Comparison of ENCODE assay signal across 8 cellular contexts in genomic region chr20:23622839-23623343, GRCh38. TPM values are rescaled to one million over a fixed set of nuclear protein-coding genes. Genes with fewer than 3 reads are reported as not detected.
DNase-seq lines count a peak whose midpoint lies in the region; ATAC-seq, FAIRE-seq and TF ChIP-seq lines count a peak whose summit lies in the region.
"Had no signal": no experiment of that assay in that cellular context is flagged by ENCODE, and none has a peak within 500 bp of the region (broad histone marks: within the 10 kb centered on the region; RNA-seq: fewer than 3 reads in every experiment).

No MANE protein-coding gene starts in this region.

- no peaks in the 10 kb centered on the region for H3K27me3 ChIP-seq in HUES48 (ENCODE audit: control insufficient read depth, insufficient read depth, low read length)

- H3K27ac Mint-ChIP-seq in MCF 10A (ENCODE audit: low read depth, unreplicated experiment), result peak overlapping the region; percentile 92
- H3K27ac Mint-ChIP-seq: activated B cell treated with CpG ODN at 0.5 μM for 24 hours had no signal

- H3K9ac ChIP-seq in HUES48 (ENCODE audit: low read depth, low read length), result no peak overlapping the region

- no peaks in the 10 kb centered on the region; the same call in 1 of the 2 replicates for H3K4me1 ChIP-seq in HUES48 (ENCODE audit: control insufficient read depth, insufficient read depth, low read length)

- peaks cover 6% of the 10 kb centered on the region for H3K36me3 Mint-ChIP-seq in MCF 10A (ENCODE audit: insufficient read depth, unreplicated experiment)

- H3K27me3 Mint-ChIP-seq in MCF 10A (ENCODE audit: insufficient read depth, unreplicated experiment), result no peaks in the 10 kb centered on the region

- DNase-seq in MCF 10A (ENCODE audit: unreplicated experiment), result peak; percentile 94
- DNase-seq in left lobe of liver (ENCODE audit: low spot score), result no peak
- peak; percentile 91 for DNase-seq in urothelium cell line (ENCODE audit: low spot score)
- no peak for DNase-seq in hippocampal formation (lab: John Stamatoyannopoulos, UW)
- no peak for DNase-seq in HuH-7 (ENCODE audit: low spot score)
- DNase-seq: activated B cell treated with CpG ODN at 0.5 μM for 24 hours had no signal

- POLR2A ChIA-PET in MCF 10A (lab: Yijun Ruan, JAX), result interaction anchor here (0.6 to 4.5 kb wide), 23 partner anchors 10 to 1610 kb away, joined by 3 to 84 read pairs (median 4); partner anchors contain the start of genes CST3, NAPB and NXT1

- H3K9me3 Mint-ChIP-seq in MCF 10A (ENCODE audit: unreplicated experiment), result peaks cover 7% of the 10 kb centered on the region
- H3K9me3 Mint-ChIP-seq: activated B cell treated with CpG ODN at 0.5 μM for 24 hours had no signal

- no peaks in the 10 kb centered on the region for H3K36me3 ChIP-seq in HUES48 (ENCODE audit: control insufficient read depth, insufficient read depth, low read length)

- peaks cover 43% of the 10 kb centered on the region for H3K4me1 Mint-ChIP-seq in MCF 10A (ENCODE audit: insufficient read depth, unreplicated experiment)

- no peaks in the 10 kb centered on the region for H3K9me3 ChIP-seq in HUES48 (ENCODE audit: control insufficient read depth, insufficient read depth, low read length)

- H3K4me3 ChIP-seq in HUES48 (ENCODE audit: low read depth, low read length), result no peak overlapping the region

- intact Hi-C loops in MCF 10A (cut with micrococcal nuclease), result loop anchor here (5.0 kb wide), 1 partner anchor 201 kb away; the partner anchor contains the start of gene NAPB

- H3K4me3 Mint-ChIP-seq in MCF 10A (ENCODE audit: unreplicated experiment), result peak overlapping the region; percentile 61
- H3K4me3 Mint-ChIP-seq: activated B cell treated with CpG ODN at 0.5 μM for 24 hours had no signal

- no peak for FAIRE-seq in urothelium cell line (lab: Jason Lieb, UNC)

- BruUV-seq in MCF 10A (replicated peaks; lab: Mats Ljungman, UMichigan), result TSS peak; percentile 91

- no peak for TF ChIP-seq CTCF in MCF 10A (IDR thresholded peaks at IDR 0.05; ENCODE audit: unreplicated experiment)

- ATAC-seq in GM18870 (IDR thresholded peaks at IDR 0.05; ENCODE audit: unreplicated experiment), result peak; percentile 57
- peak; percentile 86 for ATAC-seq in left lobe of liver

- H3K27ac ChIP-seq in HUES48 (ENCODE audit: low read depth, low read length), result peak overlapping the region; percentile 22

- CTCF ChIA-PET in MCF 10A (lab: Yijun Ruan, JAX), result interaction anchor here (0.6 to 4.7 kb wide), 9 partner anchors 14 to 1036 kb away, joined by 3 to 36 read pairs (median 4); no protein-coding TSS in a partner anchor

RNA-seq across cellular contexts. Expression of gene CST3, which starts 14.9 kb away (rescaled TPM):
- total RNA-seq in MCF 10A (2022) (303 and 315 TPM in 2 replicates), left lobe of liver (1,478 TPM)
- total RNA-seq: activated B cell treated with CpG ODN at 0.5 μM for 24 hours had no signal

RNA-seq across cellular contexts. Expression of gene CST9, which starts 17.2 kb away (rescaled TPM):
- total RNA-seq in MCF 10A (2022) (not detected in 2 replicates), left lobe of liver (not detected)
- total RNA-seq: activated B cell treated with CpG ODN at 0.5 μM for 24 hours had no signal

RNA-seq across cellular contexts. Expression of gene CST9L, which starts 54.6 kb away (rescaled TPM):
- total RNA-seq in MCF 10A (2022) (not detected in 2 replicates), left lobe of liver (not detected)
- total RNA-seq: activated B cell treated with CpG ODN at 0.5 μM for 24 hours had no signal

Comparison
In these comparisons a context has a peak if more than half of its experiments do, and no peak if none do; other contexts are left out.
1. DNase-seq: peak in MCF 10A (single experiment) and urothelium cell line (single experiment); none in left lobe of liver (single experiment), hippocampal formation (0 of 2) and HuH-7 (single experiment).